In the genomic region with DNA sequence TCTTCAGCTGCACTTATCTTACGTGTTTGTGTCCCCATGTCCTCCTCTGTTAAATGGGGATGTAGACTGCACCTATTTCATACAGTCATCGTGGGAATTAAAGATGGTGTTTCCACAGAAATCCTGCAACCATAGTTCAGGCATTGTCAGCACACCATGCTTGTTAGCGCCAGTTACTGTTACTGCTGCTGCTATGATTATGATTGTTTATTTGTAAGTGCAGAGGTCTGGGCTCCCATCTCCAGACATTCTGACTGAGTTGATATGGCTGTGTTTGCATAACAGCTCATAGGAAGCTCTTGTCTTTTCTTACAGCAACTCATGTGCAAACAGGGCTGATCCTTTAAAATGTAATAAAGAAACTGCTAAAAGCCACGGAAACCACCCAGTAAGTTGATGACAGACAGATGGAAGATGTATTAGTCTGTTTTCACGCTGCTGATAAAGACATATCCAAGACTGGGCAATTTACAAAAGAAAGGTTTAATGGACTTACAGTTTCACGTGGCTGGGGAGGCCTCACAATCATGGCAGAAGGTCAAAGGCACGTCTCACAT, we compare ENCODE assay signal across 15 cellular contexts. TPM values are rescaled to one million over a fixed set of nuclear protein-coding genes. Genes with fewer than 3 reads are reported as not detected.
A peak's percentile ranks its signal among the peaks of the same experiment; 100 is the strongest.
DNase-seq lines count a peak whose midpoint lies in the region; ATAC-seq, FAIRE-seq and TF ChIP-seq lines count a peak whose summit lies in the region.
"Had no signal": no experiment of that assay in that cellular context is flagged by ENCODE, and none has a peak within 500 bp of the region (broad histone marks: within the 10 kb centered on the region; RNA-seq: fewer than 3 reads in every experiment).

No MANE protein-coding gene starts in this region.

- no peak for DNase-seq in HepG2 (ENCODE audit: low spot score)
- no peak for DNase-seq in right lobe of liver
- no peak for DNase-seq in activated CD4-positive, alpha-beta memory T cell treated with anti-CD3 and anti-CD28 coated beads for 36 hours
- no peak for DNase-seq in hepatocyte (ENCODE audit: low spot score)
- no peak for DNase-seq in vagina (ENCODE audit: extremely low spot score in 2 of 2)
- DNase-seq in NCI-H2196 treated with DMSO at 0.1 percent for 48 hours (lab: John Stamatoyannopoulos, UW; ENCODE audit: unreplicated experiment) = no peak
- DNase-seq in caudate nucleus (lab: John Stamatoyannopoulos, UW) = no peak
- DNase-seq in PC-3 = no peak
- DNase-seq: DMS79; effector CD8-positive, alpha-beta T cell; midbrain; NCI-H1105 treated with DMSO at 0.1 percent for 48 hours; thyroid gland had no signal

- H3K36me3 ChIP-seq in HepG2 (replicated peaks in 1 of 2; ENCODE audit: control insufficient read depth in 1 of 2, insufficient read depth in 2 of 2, low read length in 2 of 2) (peaks cover 4 to 9% of the 10 kb centered on the region in 2 experiments; a peak in 3 of 5 replicates), right lobe of liver (no peaks in the 10 kb centered on the region), hepatocyte (replicated peaks; ENCODE audit: insufficient read depth, low read depth) (no peaks in the 10 kb centered on the region), vagina (no peaks in the 10 kb centered on the region), PC-3 (ENCODE audit: low read depth, low read length) (peaks cover 5% of the 10 kb centered on the region)
- H3K36me3 ChIP-seq: prostate gland, thyroid gland had no signal

- TF ChIP-seq POLR2A in HepG2 (IDR thresholded peaks at IDR 0.05; ENCODE audit: insufficient read depth in 1 of 2, low read depth in 2 of 2, low read length in 2 of 2) (no peak), right lobe of liver (IDR thresholded peaks at IDR 0.05) (no peak), vagina (IDR thresholded peaks at IDR 0.05) (no peak)

- WGBS in HepG2 (ENCODE audit: low lambda C conversion rate) = 91% methylated on average over 7 of the region's 7 CpGs
- WGBS in right lobe of liver (ENCODE audit: insufficient coverage, low coverage, low lambda C conversion rate, missing lambda C conversion rate) = 83% methylated on average over 7 of the region's 7 CpGs
- 69% methylated on average over 7 of the region's 7 CpGs for WGBS in hepatocyte (ENCODE audit: low lambda C conversion rate, missing lambda C conversion rate)

- H3F3A ChIP-seq in PC-3 (ENCODE audit: low read length, unreplicated experiment) = no peaks in the 10 kb centered on the region

- no peak overlapping the region for H3K9ac ChIP-seq in HepG2 (ENCODE audit: insufficient read depth, low read depth, low read length)
- no peak overlapping the region for H3K9ac ChIP-seq in PC-3 (ENCODE audit: low read length)

- BruUV-seq in HepG2 (replicated peaks; lab: Mats Ljungman, UMichigan) (no TSS peak), PC-3 (replicated peaks; lab: Mats Ljungman, UMichigan) (no TSS peak)

- peaks cover 17% of the 10 kb centered on the region for H3K36me3 Mint-ChIP-seq in activated CD4-positive, alpha-beta memory T cell treated with anti-CD3 and anti-CD28 coated beads for 36 hours

- H3K27me3 Mint-ChIP-seq in activated CD4-positive, alpha-beta memory T cell treated with anti-CD3 and anti-CD28 coated beads for 36 hours = no peaks in the 10 kb centered on the region

- peak overlapping the region; percentile 23 for H3K4me3 Mint-ChIP-seq in activated CD4-positive, alpha-beta memory T cell treated with anti-CD3 and anti-CD28 coated beads for 36 hours

- H3K9me3 ChIP-seq in HepG2 (ENCODE audit: low read length) (no peaks in the 10 kb centered on the region), right lobe of liver (no peaks in the 10 kb centered on the region), hepatocyte (ENCODE audit: low read depth) (no peaks in the 10 kb centered on the region), vagina (no peaks in the 10 kb centered on the region), PC-3 (ENCODE audit: low read length) (no peaks in the 10 kb centered on the region)
- H3K9me3 ChIP-seq: prostate gland, thyroid gland had no signal

- H3K79me2 ChIP-seq in HepG2 (ENCODE audit: insufficient read depth, low read length) (no peaks in the 10 kb centered on the region), hepatocyte (peaks cover 5% of the 10 kb centered on the region), PC-3 (ENCODE audit: low read length) (peaks cover 4% of the 10 kb centered on the region)

- TF ChIP-seq RAD21 in HepG2 (CRISPR knock-in tag; IDR thresholded peaks at IDR 0.05) = no peak

- POLR2A ChIA-PET in HepG2 (lab: Yijun Ruan, JAX) (interaction anchor here (2.5 kb wide), 1 partner anchor 170 kb away, joined by 8 read pairs; no protein-coding TSS in a partner anchor), PC-3 (lab: Charles Lee; ENCODE audit: unreplicated experiment) (no interaction called here)
- POLR2A ChIA-PET in activated CD4-positive, alpha-beta memory T cell treated with anti-CD3 and anti-CD28 coated beads for 36 hours (lab: Charles Lee) = no interaction called here

- peaks cover 23% of the 10 kb centered on the region for H3K4me1 Mint-ChIP-seq in activated CD4-positive, alpha-beta memory T cell treated with anti-CD3 and anti-CD28 coated beads for 36 hours (ENCODE audit: low read depth)

- H3K9me2 ChIP-seq in hepatocyte (replicated peaks; ENCODE audit: insufficient read depth) (no peaks in the 10 kb centered on the region), PC-3 (replicated peaks; ENCODE audit: low read length) (no peaks in the 10 kb centered on the region)

- H3K9me3 Mint-ChIP-seq in activated CD4-positive, alpha-beta memory T cell treated with anti-CD3 and anti-CD28 coated beads for 36 hours = no peaks in the 10 kb centered on the region

- in situ Hi-C loops in HepG2 (cut with HindIII; ENCODE audit: extremely low pct_ligation_motif_present, low pct_unique_long_range_greater_than_20kb) = loop anchor here (10.0 kb wide), 1 partner anchor 238 kb away; no protein-coding TSS in a partner anchor

- FAIRE-seq in HepG2 (lab: Jason Lieb, UNC) = no peak

- intact Hi-C loops in HepG2 (cut with micrococcal nuclease; ENCODE audit: unreplicated experiment) = no loop called here
- intact Hi-C loops in right lobe of liver (cut with DNase I) = no loop called here
- intact Hi-C loops in activated CD4-positive, alpha-beta memory T cell treated with anti-CD3 and anti-CD28 coated beads for 36 hours (cut with micrococcal nuclease) = loop anchor here (5.0 to 10.0 kb wide), 2 partner anchors 658 to 1124 kb away; partner anchors contain the start of genes U2AF2 and ZNF749
- intact Hi-C loops in vagina (cut with DNase I) = no loop called here
- intact Hi-C loops in PC-3 (cut with micrococcal nuclease) = no loop called here

- H3K4me1 ChIP-seq in HepG2 (ENCODE audit: insufficient read depth, low read length) = peaks cover 40% of the 10 kb centered on the region
- H3K4me1 ChIP-seq in right lobe of liver = peaks cover 0 to 18% (median 7%) of the 10 kb centered on the region in 4 donors
- H3K4me1 ChIP-seq in hepatocyte (ENCODE audit: insufficient read depth) = peaks cover 7% of the 10 kb centered on the region
- H3K4me1 ChIP-seq in vagina = peaks cover 17% of the 10 kb centered on the region
- H3K4me1 ChIP-seq in PC-3 (ENCODE audit: insufficient read depth, low read length) = peaks cover 11% of the 10 kb centered on the region
- H3K4me1 ChIP-seq: prostate gland had no signal

- TF ChIP-seq EP300 in HepG2 (IDR thresholded peaks at IDR 0.05; ENCODE audit: low read depth in 2 of 2, low read length in 2 of 2) = no peak
- TF ChIP-seq EP300 in HepG2 (CRISPR knock-in tag; IDR thresholded peaks at IDR 0.05; ENCODE audit: borderline replicate concordance) = no peak

- H4K20me1 ChIP-seq in HepG2 (ENCODE audit: insufficient read depth, low read length) (no peaks in the 10 kb centered on the region), hepatocyte (ENCODE audit: insufficient read depth, poor library complexity, severe bottlenecking) (no peaks in the 10 kb centered on the region), PC-3 (ENCODE audit: low read length) (no peaks in the 10 kb centered on the region)

- H2AFZ ChIP-seq in HepG2 (ENCODE audit: low read length) (no peak overlapping the region), hepatocyte (no peak overlapping the region), PC-3 (ENCODE audit: low read length) (no peak overlapping the region)

- no peak for ATAC-seq in HepG2
- no peak for ATAC-seq in right lobe of liver
- no peak for ATAC-seq in PC-3

- H3K27me3 ChIP-seq in HepG2 (ENCODE audit: control insufficient read depth in 1 of 2, insufficient read depth in 2 of 2, low read length in 2 of 2) = no peaks in the 10 kb centered on the region; a peak in 1 of 5 replicates
- no peaks in the 10 kb centered on the region for H3K27me3 ChIP-seq in right lobe of liver
- H3K27me3 ChIP-seq in hepatocyte = no peaks in the 10 kb centered on the region
- no peaks in the 10 kb centered on the region for H3K27me3 ChIP-seq in vagina
- no peaks in the 10 kb centered on the region for H3K27me3 ChIP-seq in PC-3 (ENCODE audit: low read length)
- H3K27me3 ChIP-seq: thyroid gland had no signal

- H3K4me3 ChIP-seq in HepG2 (replicated peaks in 1 of 3; ENCODE audit: insufficient read depth in 1 of 3, low read depth in 2 of 3, low read length in 3 of 3) (no peak overlapping the region), right lobe of liver (no peak overlapping the region), hepatocyte (no peak overlapping the region), vagina (no peak overlapping the region), PC-3 (ENCODE audit: low read length) (no peak overlapping the region)
- H3K4me3 ChIP-seq: thyroid gland had no signal

- H3K27ac ChIP-seq in HepG2 (ENCODE audit: extremely low read length, insufficient read depth, low read length) (no peak overlapping the region), right lobe of liver (no peak overlapping the region), hepatocyte (peak overlapping the region; percentile 97), vagina (peak overlapping the region; percentile 90), caudate nucleus (ENCODE audit: low read depth, low read length) (no peak overlapping the region), PC-3 (ENCODE audit: low read length) (no peak overlapping the region)
- H3K27ac ChIP-seq: SK-N-MC, thyroid gland had no signal

- peak overlapping the region; percentile 97 for H3K27ac Mint-ChIP-seq in activated CD4-positive, alpha-beta memory T cell treated with anti-CD3 and anti-CD28 coated beads for 36 hours

- no peak overlapping the region for H3K4me2 ChIP-seq in HepG2 (ENCODE audit: low read depth, low read length)
- H3K4me2 ChIP-seq in hepatocyte = no peak overlapping the region
- no peak overlapping the region for H3K4me2 ChIP-seq in PC-3 (ENCODE audit: low read length)

- TF ChIP-seq CTCF in HepG2 (CRISPR knock-in tag; IDR thresholded peaks at IDR 0.05) (no peak), right lobe of liver (IDR thresholded peaks at IDR 0.05) (no peak), hepatocyte (IDR thresholded peaks at IDR 0.05; ENCODE audit: poor library complexity) (no peak), vagina (IDR thresholded peaks at IDR 0.05) (no peak), PC-3 (conservative IDR thresholded peaks at IDR 0.05; ENCODE audit: low read depth, low read length) (no peak)

- CTCF ChIA-PET in HepG2 (lab: Yijun Ruan, JAX; ENCODE audit: low intra/inter-chr PET ratio, low total read pairs) = no interaction called here
- CTCF ChIA-PET in activated CD4-positive, alpha-beta memory T cell treated with anti-CD3 and anti-CD28 coated beads for 36 hours (lab: Charles Lee) = interaction anchor here (0.5 to 3.7 kb wide), 2 partner anchors 13 to 20 kb away, joined by 3 to 16 read pairs; no protein-coding TSS in a partner anchor
- CTCF ChIA-PET in PC-3 (lab: Charles Lee) = no interaction called here

RNA-seq across cellular contexts. Expression of gene ZSCAN5A, which starts 1.8 kb away (rescaled TPM):
- total RNA-seq in HepG2 (2016; rRNA removed; fragmentation: Illumina TruSeq; extraction: Trizol) (17.8 and 23.7 TPM in 2 replicates), right lobe of liver (1 to 10 TPM; 2.3 to 7.9 (median 3.7) TPM), hepatocyte (7.0 and 10.6 TPM in 2 replicates), vagina (2.7 TPM), PC-3 (2014; rRNA removed) (17.2 and 23.7 TPM in 2 replicates)
- total RNA-seq in HepG2 (2016; cell fraction: cytosol; rRNA removed; fragmentation: Illumina TruSeq; extraction: Trizol; ENCODE audit: low read depth) = 9.8 and 10.4 TPM in 2 replicates
- total RNA-seq in HepG2 (2016; cell fraction: insoluble cytoplasmic fraction; rRNA removed; fragmentation: Illumina TruSeq; extraction: Trizol) = 18.7 and 21.4 TPM in 2 replicates
- total RNA-seq in HepG2 (2016; cell fraction: membrane; rRNA removed; fragmentation: Illumina TruSeq; extraction: Trizol) = 21.2 and 21.4 TPM in 2 replicates
- total RNA-seq in HepG2 (2016; cell fraction: nucleus; rRNA removed; fragmentation: Illumina TruSeq; extraction: Trizol) = 14.7 and 22.2 TPM in 2 replicates
- polyA plus RNA-seq in HepG2 (2011; rRNA removed) (9.5 and 11.5 TPM in 2 replicates), hepatocyte (4.9 and 7.3 TPM in 2 replicates)
- polyA plus RNA-seq in HepG2 (2011; cell fraction: cytosol; rRNA removed) = 9.2 TPM in 2 replicates
- 8.4 and 10.1 TPM in 2 replicates for polyA plus RNA-seq in HepG2 (2011; cell fraction: nucleus; rRNA removed)
- 9.5 and 10.4 TPM in 2 replicates for polyA plus RNA-seq in HepG2 (2012)
- polyA plus RNA-seq in HepG2 (2016; cell fraction: cytosol; fragmentation: Illumina TruSeq; extraction: Trizol; ENCODE audit: low read depth) = 14.1 and 14.3 TPM in 2 replicates
- polyA plus RNA-seq in HepG2 (2016; cell fraction: insoluble cytoplasmic fraction; fragmentation: Illumina TruSeq; extraction: Trizol; ENCODE audit: low read depth) = 19.6 and 24.3 TPM in 2 replicates
- 20.7 and 22.5 TPM in 2 replicates for polyA plus RNA-seq in HepG2 (2016; cell fraction: membrane; fragmentation: Illumina TruSeq; extraction: Trizol; ENCODE audit: low read depth)
- polyA plus RNA-seq in HepG2 (2016; cell fraction: nucleus; fragmentation: Illumina TruSeq; extraction: Trizol; ENCODE audit: insufficient read depth, low read depth) = 17.7 and 21.4 TPM in 2 replicates
- polyA minus RNA-seq in HepG2 (2011; rRNA and poly(A)+ RNA removed; ENCODE audit: low replicate concordance) = 53.1 and 99.1 TPM in 2 replicates
- polyA minus RNA-seq in HepG2 (2011; cell fraction: cytosol; rRNA and poly(A)+ RNA removed) = 8.2 and 10.2 TPM in 2 replicates
- polyA minus RNA-seq in HepG2 (2011; cell fraction: nucleus; rRNA and poly(A)+ RNA removed) = 36.4 and 39.8 TPM in 2 replicates
- 1 to 10 TPM; 4.5 to 5.2 TPM for total RNA-seq in activated CD4-positive, alpha-beta memory T cell treated with anti-CD3 and anti-CD28 coated beads for 36 hours

RNA-seq across cellular contexts. Expression of gene EDDM13, which starts 40.3 kb away (rescaled TPM):
- total RNA-seq in HepG2 (2016; rRNA removed; fragmentation: Illumina TruSeq; extraction: Trizol) = not detected in 2 replicates
- total RNA-seq in HepG2 (2016; cell fraction: cytosol; rRNA removed; fragmentation: Illumina TruSeq; extraction: Trizol; ENCODE audit: low read depth) = not detected in 2 replicates
- not detected in 2 replicates for total RNA-seq in HepG2 (2016; cell fraction: insoluble cytoplasmic fraction; rRNA removed; fragmentation: Illumina TruSeq; extraction: Trizol)
- not detected in 2 replicates for total RNA-seq in HepG2 (2016; cell fraction: membrane; rRNA removed; fragmentation: Illumina TruSeq; extraction: Trizol)
- total RNA-seq in HepG2 (2016; cell fraction: nucleus; rRNA removed; fragmentation: Illumina TruSeq; extraction: Trizol) = not detected in 2 replicates
- polyA plus RNA-seq in HepG2 (2011; rRNA removed) = not detected in 2 replicates
- polyA plus RNA-seq in HepG2 (2011; cell fraction: cytosol; rRNA removed) = not detected in 2 replicates
- polyA plus RNA-seq in HepG2 (2011; cell fraction: nucleus; rRNA removed) = not detected in 2 replicates
- polyA plus RNA-seq in HepG2 (2012) = 0.41 TPM in 1 of 2 replicates, not detected in the other
- not detected in 2 replicates for polyA plus RNA-seq in HepG2 (2016; cell fraction: cytosol; fragmentation: Illumina TruSeq; extraction: Trizol; ENCODE audit: low read depth)
- polyA plus RNA-seq in HepG2 (2016; cell fraction: insoluble cytoplasmic fraction; fragmentation: Illumina TruSeq; extraction: Trizol; ENCODE audit: low read depth) = not detected in 2 replicates
- not detected in 2 replicates for polyA plus RNA-seq in HepG2 (2016; cell fraction: membrane; fragmentation: Illumina TruSeq; extraction: Trizol; ENCODE audit: low read depth)
- polyA plus RNA-seq in HepG2 (2016; cell fraction: nucleus; fragmentation: Illumina TruSeq; extraction: Trizol; ENCODE audit: insufficient read depth, low read depth) = not detected in 2 replicates
- polyA minus RNA-seq in HepG2 (2011; rRNA and poly(A)+ RNA removed; ENCODE audit: low replicate concordance) = not detected in 2 replicates
- polyA minus RNA-seq in HepG2 (2011; cell fraction: cytosol; rRNA and poly(A)+ RNA removed) = not detected in 2 replicates
- polyA minus RNA-seq in HepG2 (2011; cell fraction: nucleus; rRNA and poly(A)+ RNA removed) = not detected in 2 replicates
- total RNA-seq in right lobe of liver = not detected
- not detected for total RNA-seq in activated CD4-positive, alpha-beta memory T cell treated with anti-CD3 and anti-CD28 coated beads for 36 hours
- total RNA-seq in hepatocyte = not detected in 2 replicates
- polyA plus RNA-seq in hepatocyte = 1.3 TPM in 1 of 2 replicates, not detected in the other
- total RNA-seq in vagina = 7.6 TPM
- total RNA-seq in PC-3 (2014; rRNA removed) = not detected in 2 replicates
- total RNA-seq: prostate gland had no signal

Comparison
In these comparisons a context has a peak if more than half of its experiments do, and no peak if none do; other contexts are left out.
1. H3K27ac ChIP-seq: peak in hepatocyte (single experiment) and vagina (single experiment); none in HepG2 (single experiment), right lobe of liver (0 of 3), caudate nucleus (single experiment) and PC-3 (single experiment).